Comparison of ENCODE assay signal across 13 cellular contexts in genomic region chr12:55718650-55719275, GRCh38. TPM values are rescaled to one million over a fixed set of nuclear protein-coding genes. Genes with fewer than 3 reads are reported as not detected.
DNase-seq lines count a peak whose midpoint lies in the region; ATAC-seq, FAIRE-seq and TF ChIP-seq lines count a peak whose summit lies in the region.
"Had no signal": no experiment of that assay in that cellular context is flagged by ENCODE, and none has a peak within 500 bp of the region (broad histone marks: within the 10 kb centered on the region; RNA-seq: fewer than 3 reads in every experiment).

No MANE protein-coding gene starts in this region.

- H3K27ac ChIP-seq in GM12878 (ENCODE audit: control insufficient read depth, insufficient read depth) (peak overlapping the region; percentile 95), mesenchymal stem cell (ENCODE audit: low read length, poor library complexity, severe bottlenecking) (no peak overlapping the region), subcutaneous abdominal adipose tissue (ENCODE audit: low read depth, low read length) (peak overlapping the region; percentile 96)

- no peak overlapping the region for H2BK12ac ChIP-seq in mesenchymal stem cell (ENCODE audit: low read length in 2 of 2)

- H3K4me1 ChIP-seq in GM12878 (ENCODE audit: control insufficient read depth, insufficient read depth, low read length) (peaks cover 25% of the 10 kb centered on the region), mesenchymal stem cell (ENCODE audit: control insufficient read depth, insufficient read depth, low read depth, low read length) (peaks cover 47% of the 10 kb centered on the region), subcutaneous abdominal adipose tissue (ENCODE audit: control insufficient read depth in 5 of 5, insufficient read depth in 5 of 5, low read length in 5 of 5) (peaks cover 35 to 92% (median 83%) of the 10 kb centered on the region in 5 donors)

- no peak overlapping the region for H2BK5ac ChIP-seq in mesenchymal stem cell (ENCODE audit: low read depth, low read length, poor library complexity, severe bottlenecking)

- peaks cover 13% of the 10 kb centered on the region for H3K79me2 ChIP-seq in GM12878 (ENCODE audit: control insufficient read depth, insufficient read depth, low read length)

- RAD21 ChIA-PET in GM12878 (lab: Charles Lee; ENCODE audit: unreplicated experiment) = interaction anchor here (1.4 to 11.0 kb wide), 5 partner anchors 10 to 73 kb away, joined by 3 to 113 read pairs (median 6); partner anchors contain the start of gene CD63

- no peak overlapping the region for H3K4me3 ChIP-seq in GM12878
- peak overlapping the region in 1 of 2 experiments; percentile 78 for H3K4me3 ChIP-seq in mesenchymal stem cell (ENCODE audit: insufficient read depth in 1 of 2, low read depth in 1 of 2, low read length in 2 of 2)
- peak overlapping the region in 2 of 5 donors; percentile 17 to 22 for H3K4me3 ChIP-seq in subcutaneous abdominal adipose tissue (ENCODE audit: low read depth in 1 of 5, low read length in 5 of 5)

- CTCF ChIA-PET in activated CD4-positive, alpha-beta T cell treated with anti-CD3 and anti-CD28 coated beads, Interleukin-2, amount 10 ng/mL, durations not matched to agents 7 days and 5 days (lab: Charles Lee) = interaction anchor here (1.1 to 9.0 kb wide), 3 partner anchors 11 to 19 kb away, joined by 3 to 75 read pairs (median 17); partner anchors contain the start of gene CD63
- CTCF ChIA-PET in GM12878 (lab: Yijun Ruan, JAX) = interaction anchor here (0.5 to 11.4 kb wide), 12 partner anchors 11 to 361 kb away, joined by 3 to 205 read pairs (median 4); partner anchors contain the start of genes CD63 and ERBB3

- POLR2A ChIA-PET in activated CD4-positive, alpha-beta T cell treated with anti-CD3 and anti-CD28 coated beads, Interleukin-2, amount 10 ng/mL, durations not matched to agents 7 days and 5 days (lab: Charles Lee) = no interaction called here
- POLR2A ChIA-PET in GM12878 (lab: Charles Lee) = interaction anchor here (0.5 to 2.4 kb wide), 4 partner anchors 11 to 319 kb away, joined by 3 to 10 read pairs (median 4); no protein-coding TSS in a partner anchor

- H3K4me2 ChIP-seq in GM12878 (ENCODE audit: control insufficient read depth, insufficient read depth) = peak overlapping the region; percentile 100
- H3K4me2 ChIP-seq in mesenchymal stem cell (ENCODE audit: low read length, poor library complexity, severe bottlenecking) = no peak overlapping the region

- H4K20me1 ChIP-seq in GM12878 (ENCODE audit: control insufficient read depth, insufficient read depth) = no peaks in the 10 kb centered on the region

- no peak for DNase-seq in activated CD4-positive, alpha-beta T cell treated with anti-CD3 and anti-CD28 coated beads, Interleukin-2, amount 10 ng/mL, durations not matched to agents 7 days and 5 days
- DNase-seq in activated CD4-positive, alpha-beta T cell treated with anti-CD3 and anti-CD28 coated beads, Interleukin-2, amount 50 U/mL, for 4 hours = no peak
- DNase-seq in GM12878 (ENCODE audit: low read depth, low spot score) (no peak), mesenchymal stem cell (no peak), DMS153 treated with DMSO at 0.1 percent for 48 hours (lab: John Stamatoyannopoulos, UW; ENCODE audit: unreplicated experiment) (no peak)
- DNase-seq: activated CD8-positive, alpha-beta memory T cell treated with anti-CD3 and anti-CD28 coated beads for 24 hours; central memory CD4-positive, alpha-beta T cell; hypothalamus; nucleus accumbens had no signal

- H2BK120ac ChIP-seq in mesenchymal stem cell (ENCODE audit: low read depth, low read length) = no peak overlapping the region

- H2AK5ac ChIP-seq in mesenchymal stem cell (ENCODE audit: low read length, severe bottlenecking) = peak overlapping the region; percentile 46

- H3K14ac ChIP-seq in mesenchymal stem cell (ENCODE audit: low read length in 2 of 2) = no peak overlapping the region

- no TSS peak for BruUV-seq in GM12878 (replicated peaks; lab: Mats Ljungman, UMichigan)

- peaks cover 46% of the 10 kb centered on the region for H3K4me1 Mint-ChIP-seq in activated CD4-positive, alpha-beta T cell treated with anti-CD3 and anti-CD28 coated beads, Interleukin-2, amount 10 ng/mL, durations not matched to agents 7 days and 5 days

- no peaks in the 10 kb centered on the region for H3K9me3 ChIP-seq in GM12878 (replicated peaks; ENCODE audit: control insufficient read depth, insufficient read depth, low read length)
- no peaks in the 10 kb centered on the region for H3K9me3 ChIP-seq in mesenchymal stem cell (ENCODE audit: control insufficient read depth, low read length)
- H3K9me3 ChIP-seq in subcutaneous abdominal adipose tissue (ENCODE audit: control insufficient read depth in 5 of 5, low read length in 5 of 5) = no peaks in the 10 kb centered on the region

- H3K36me3 ChIP-seq in GM12878 (ENCODE audit: control insufficient read depth in 2 of 2, insufficient read depth in 2 of 2, low read length in 1 of 2) (peaks cover under 1 to 4% of the 10 kb centered on the region in 2 experiments; a peak in 3 of 4 replicates), mesenchymal stem cell (ENCODE audit: control insufficient read depth in 1 of 2, insufficient read depth in 2 of 2, low read depth in 1 of 2, low read length in 2 of 2) (peaks cover 12 to 17% of the 10 kb centered on the region in 2 experiments), subcutaneous abdominal adipose tissue (ENCODE audit: control insufficient read depth in 5 of 5, insufficient read depth in 5 of 5, low read length in 5 of 5) (peaks cover 0 to 22% (median 2%) of the 10 kb centered on the region in 5 donors)

- peak overlapping the region; percentile 41 for H2BK15ac ChIP-seq in mesenchymal stem cell (ENCODE audit: low read depth, poor library complexity, severe bottlenecking)

- no peak overlapping the region for H3K4me3 Mint-ChIP-seq in activated CD4-positive, alpha-beta T cell treated with anti-CD3 and anti-CD28 coated beads, Interleukin-2, amount 10 ng/mL, durations not matched to agents 7 days and 5 days

- H3K36me3 Mint-ChIP-seq in activated CD4-positive, alpha-beta T cell treated with anti-CD3 and anti-CD28 coated beads, Interleukin-2, amount 10 ng/mL, durations not matched to agents 7 days and 5 days (ENCODE audit: low read depth) = peaks cover 28% of the 10 kb centered on the region

- no peak overlapping the region for H3K4ac ChIP-seq in mesenchymal stem cell (ENCODE audit: low read depth in 1 of 2, low read length in 2 of 2)

- peaks cover 8% of the 10 kb centered on the region for H3K79me1 ChIP-seq in mesenchymal stem cell (replicated peaks; ENCODE audit: low read length, poor library complexity, severe bottlenecking)

- H3K27ac Mint-ChIP-seq in activated CD4-positive, alpha-beta T cell treated with anti-CD3 and anti-CD28 coated beads, Interleukin-2, amount 10 ng/mL, durations not matched to agents 7 days and 5 days = peak overlapping the region; percentile 54

- no peak for ATAC-seq in GM12878
- ATAC-seq in HG03025 (IDR thresholded peaks at IDR 0.05; ENCODE audit: low FRiP score, unreplicated experiment) = no peak
- no peak for ATAC-seq in GM19324 (IDR thresholded peaks at IDR 0.05; ENCODE audit: low FRiP score, unreplicated experiment)

- SMC1A ChIA-PET in GM12878 (lab: Charles Lee; ENCODE audit: uncharacterized antibody, unreplicated experiment) = interaction anchor here (1.2 to 4.0 kb wide), 6 partner anchors 11 to 73 kb away, joined by 3 to 29 read pairs (median 8); no protein-coding TSS in a partner anchor

- intact Hi-C loops in GM12878 (cut with micrococcal nuclease; ENCODE audit: unreplicated experiment) = no loop called here

- H3K9ac ChIP-seq in GM12878 (ENCODE audit: control insufficient read depth, insufficient read depth, low read length) (no peak overlapping the region), mesenchymal stem cell (ENCODE audit: low read length) (peak overlapping the region; percentile 92), subcutaneous abdominal adipose tissue (ENCODE audit: low read length in 5 of 5) (peak overlapping the region in 4 of 5 donors; percentile 21 to 73 (median 54))

- no peak for TF ChIP-seq CTCF in GM12878 (IDR thresholded peaks at IDR 0.05 in 2 of 3, conservative IDR thresholded peaks at IDR 0.05 in 1 of 3; ENCODE audit: control insufficient read depth in 2 of 3, extremely low read depth in 1 of 3, insufficient read depth in 1 of 3, low read depth in 3 of 3, low read length in 3 of 3)

- H3K18ac ChIP-seq in mesenchymal stem cell (ENCODE audit: low read depth in 1 of 2, low read length in 2 of 2) = no peak overlapping the region

- H3K27me3 Mint-ChIP-seq in activated CD4-positive, alpha-beta T cell treated with anti-CD3 and anti-CD28 coated beads, Interleukin-2, amount 10 ng/mL, durations not matched to agents 7 days and 5 days = peaks cover 3% of the 10 kb centered on the region

- FAIRE-seq in GM12878 (lab: Jason Lieb, UNC) = no peak
- FAIRE-seq: A204.1 had no signal

- H3K23ac ChIP-seq in mesenchymal stem cell (ENCODE audit: low read length in 2 of 2) = no peak overlapping the region

- no peak for TF ChIP-seq POLR2A in GM12878 (IDR thresholded peaks at IDR 0.05; ENCODE audit: low read depth, low read length)

- TF ChIP-seq RAD21 in GM12878 (IDR thresholded peaks at IDR 0.05; ENCODE audit: insufficient read depth, low read depth, low read length) = no peak

- H3K27me3 ChIP-seq in GM12878 (replicated peaks in 1 of 2; ENCODE audit: control insufficient read depth in 2 of 2, insufficient read depth in 2 of 2, low read length in 1 of 2) (no peaks in the 10 kb centered on the region), mesenchymal stem cell (ENCODE audit: control insufficient read depth in 1 of 2, insufficient read depth in 1 of 2, low read length in 2 of 2) (no peaks in the 10 kb centered on the region), subcutaneous abdominal adipose tissue (ENCODE audit: control insufficient read depth in 5 of 5, insufficient read depth in 4 of 5, low read length in 5 of 5) (no peaks in the 10 kb centered on the region)

- no peak overlapping the region for H4K8ac ChIP-seq in mesenchymal stem cell (ENCODE audit: low read length)

- H3K9me3 Mint-ChIP-seq in activated CD4-positive, alpha-beta T cell treated with anti-CD3 and anti-CD28 coated beads, Interleukin-2, amount 10 ng/mL, durations not matched to agents 7 days and 5 days = no peaks in the 10 kb centered on the region

- H4K91ac ChIP-seq in mesenchymal stem cell (ENCODE audit: low read length) = no peak overlapping the region

- 85% methylated on average over 4 of the region's 4 CpGs for WGBS in GM12878 (ENCODE audit: insufficient coverage, insufficient replicate concordance, low lambda C conversion rate, missing lambda C conversion rate)
- WGBS in mesenchymal stem cell = 97% methylated on average over 2 of the region's 4 CpGs

- no peak overlapping the region for H2AFZ ChIP-seq in GM12878 (ENCODE audit: control insufficient read depth, low read depth, low read length)
- H2AFZ ChIP-seq in mesenchymal stem cell (ENCODE audit: low read depth, low read length) = no peak overlapping the region

- in situ Hi-C loops in GM12878 (cut with MboI) = no loop called here

- TF ChIP-seq EP300 in GM12878 (IDR thresholded peaks at IDR 0.05; ENCODE audit: borderline replicate concordance in 1 of 2, control insufficient read depth in 1 of 2, low read depth in 2 of 2, low read length in 2 of 2) = no peak

RNA-seq across cellular contexts. Expression of gene RDH5, which starts 1.4 kb away (rescaled TPM):
- total RNA-seq in activated CD4-positive, alpha-beta T cell treated with anti-CD3 and anti-CD28 coated beads, Interleukin-2, amount 10 ng/mL, durations not matched to agents 7 days and 5 days = 10 to 100 TPM; 23.3 to 25.8 TPM
- 24.9 and 25.4 TPM in 2 replicates for total RNA-seq in GM12878 (2013; cell fraction: nucleolus; rRNA removed)
- total RNA-seq in GM12878 (2014; rRNA removed) (6.4 and 8.2 TPM in 2 replicates), GM12878 (2014; rRNA removed; fragmentation: Illumina TruSeq; extraction: Trizol) (5.7 and 6.7 TPM in 2 replicates), GM12878 (2021) (5.8 and 8.4 TPM in 2 replicates)
- 2.2 TPM for polyA plus RNA-seq in GM12878 (2011; ENCODE audit: low read depth)
- polyA plus RNA-seq in GM12878 (2011; rRNA removed) (7.0 and 7.8 TPM in 2 replicates), GM12878 (2014; fragmentation: Illumina TruSeq; extraction: Trizol) (5.5 and 7.6 TPM in 2 replicates), GM12878 (2014; fragmentation: Nextera tagmentation; extraction: Ambion mirVana) (1 to 10 TPM; 2.6 to 3.1 TPM), GM12878 (2014; rRNA removed) (11.6 and 11.9 TPM in 2 replicates), GM12878 (2016; fragmentation: Nextera tagmentation; extraction: Ambion mirVana) (1 to 10 TPM; 5.8 to 7.1 TPM)
- 7.5 and 10.6 TPM in 2 replicates for polyA plus RNA-seq in GM12878 (2011; cell fraction: cytosol; rRNA removed)
- 22.2 and 32.5 TPM in 2 replicates for polyA plus RNA-seq in GM12878 (2011; cell fraction: nucleus; rRNA removed)
- 4.6 and 5.0 TPM in 2 replicates for polyA plus RNA-seq in GM12878 (2012)
- polyA minus RNA-seq in GM12878 (2011; rRNA and poly(A)+ RNA removed) = 6.7 and 7.7 TPM in 2 replicates
- polyA minus RNA-seq in GM12878 (2011; cell fraction: cytosol; rRNA and poly(A)+ RNA removed) = 2.1 TPM in 1 of 2 replicates, not detected in the other
- polyA minus RNA-seq in GM12878 (2011; cell fraction: nucleus; rRNA and poly(A)+ RNA removed) = 6.3 and 15.9 TPM in 2 replicates
- 1.1 TPM for polyA plus RNA-seq in mesenchymal stem cell (2013, experiment 1 of 2)
- polyA plus RNA-seq in mesenchymal stem cell (2013, experiment 2 of 2) = 1.1 TPM

RNA-seq across cellular contexts. Expression of gene BLOC1S1, which starts 2.9 kb away (rescaled TPM):
- 100 to 1,000 TPM; 164 to 181 TPM for total RNA-seq in activated CD4-positive, alpha-beta T cell treated with anti-CD3 and anti-CD28 coated beads, Interleukin-2, amount 10 ng/mL, durations not matched to agents 7 days and 5 days
- total RNA-seq in GM12878 (2013; cell fraction: nucleolus; rRNA removed) = 25.1 and 33.4 TPM in 2 replicates
- total RNA-seq in GM12878 (2014; rRNA removed) (134 and 144 TPM in 2 replicates), GM12878 (2014; rRNA removed; fragmentation: Illumina TruSeq; extraction: Trizol) (126 and 128 TPM in 2 replicates), GM12878 (2021) (131 and 141 TPM in 2 replicates)
- 91.5 TPM for polyA plus RNA-seq in GM12878 (2011; ENCODE audit: low read depth)
- polyA plus RNA-seq in GM12878 (2011; rRNA removed) (102 and 156 TPM in 2 replicates), GM12878 (2014; fragmentation: Illumina TruSeq; extraction: Trizol) (86.6 and 141 TPM in 2 replicates), GM12878 (2014; fragmentation: Nextera tagmentation; extraction: Ambion mirVana) (100 to 1,000 TPM; 264 to 285 TPM), GM12878 (2014; rRNA removed) (176 and 185 TPM in 2 replicates), GM12878 (2016; fragmentation: Nextera tagmentation; extraction: Ambion mirVana) (100 to 1,000 TPM; 218 to 228 TPM)
- 248 and 288 TPM in 2 replicates for polyA plus RNA-seq in GM12878 (2011; cell fraction: cytosol; rRNA removed)
- polyA plus RNA-seq in GM12878 (2011; cell fraction: nucleus; rRNA removed) = 100 and 116 TPM in 2 replicates
- polyA plus RNA-seq in GM12878 (2012) = 142 and 151 TPM in 2 replicates
- polyA minus RNA-seq in GM12878 (2011; rRNA and poly(A)+ RNA removed) = 65.8 and 84.2 TPM in 2 replicates
- 16.3 and 21.6 TPM in 2 replicates for polyA minus RNA-seq in GM12878 (2011; cell fraction: cytosol; rRNA and poly(A)+ RNA removed)
- 15.2 and 19.2 TPM in 2 replicates for polyA minus RNA-seq in GM12878 (2011; cell fraction: nucleus; rRNA and poly(A)+ RNA removed)
- polyA plus RNA-seq in mesenchymal stem cell (2013, experiment 1 of 2) = 95.3 TPM
- polyA plus RNA-seq in mesenchymal stem cell (2013, experiment 2 of 2) = 97.2 TPM

RNA-seq across cellular contexts. Expression of gene CD63, which starts 10.0 kb away (rescaled TPM):
- 100 to 1,000 TPM; 108 to 116 TPM for total RNA-seq in activated CD4-positive, alpha-beta T cell treated with anti-CD3 and anti-CD28 coated beads, Interleukin-2, amount 10 ng/mL, durations not matched to agents 7 days and 5 days
- 44.4 and 46.9 TPM in 2 replicates for total RNA-seq in GM12878 (2013; cell fraction: nucleolus; rRNA removed)
- total RNA-seq in GM12878 (2014; rRNA removed) = 147 and 163 TPM in 2 replicates
- 165 and 171 TPM in 2 replicates for total RNA-seq in GM12878 (2014; rRNA removed; fragmentation: Illumina TruSeq; extraction: Trizol)
- total RNA-seq in GM12878 (2021) = 171 and 173 TPM in 2 replicates
- polyA plus RNA-seq in GM12878 (2011; ENCODE audit: low read depth) = 176 TPM
- 157 and 182 TPM in 2 replicates for polyA plus RNA-seq in GM12878 (2011; rRNA removed)
- 168 and 246 TPM in 2 replicates for polyA plus RNA-seq in GM12878 (2011; cell fraction: cytosol; rRNA removed)
- polyA plus RNA-seq in GM12878 (2011; cell fraction: nucleus; rRNA removed) = 88.0 and 94.4 TPM in 2 replicates
- polyA plus RNA-seq in GM12878 (2012) = 150 and 169 TPM in 2 replicates
- 142 and 156 TPM in 2 replicates for polyA plus RNA-seq in GM12878 (2014; fragmentation: Illumina TruSeq; extraction: Trizol)
- 100 to 1,000 TPM; 194 to 220 TPM for polyA plus RNA-seq in GM12878 (2014; fragmentation: Nextera tagmentation; extraction: Ambion mirVana)
- 166 and 193 TPM in 2 replicates for polyA plus RNA-seq in GM12878 (2014; rRNA removed)
- 100 to 1,000 TPM; 200 to 209 TPM for polyA plus RNA-seq in GM12878 (2016; fragmentation: Nextera tagmentation; extraction: Ambion mirVana)
- 98.9 and 117 TPM in 2 replicates for polyA minus RNA-seq in GM12878 (2011; rRNA and poly(A)+ RNA removed)
- polyA minus RNA-seq in GM12878 (2011; cell fraction: cytosol; rRNA and poly(A)+ RNA removed) = 27.9 and 34.6 TPM in 2 replicates
- polyA minus RNA-seq in GM12878 (2011; cell fraction: nucleus; rRNA and poly(A)+ RNA removed) = 12.7 and 25.9 TPM in 2 replicates
- polyA plus RNA-seq in mesenchymal stem cell (2013, experiment 1 of 2) = 3,698 TPM
- polyA plus RNA-seq in mesenchymal stem cell (2013, experiment 2 of 2) = 3,754 TPM

RNA-seq across cellular contexts. Expression of gene ITGA7, which starts 11.1 kb away (rescaled TPM):
- total RNA-seq in activated CD4-positive, alpha-beta T cell treated with anti-CD3 and anti-CD28 coated beads, Interleukin-2, amount 10 ng/mL, durations not matched to agents 7 days and 5 days = 1 to 10 TPM; 3.1 TPM
- 18.5 and 21.9 TPM in 2 replicates for total RNA-seq in GM12878 (2013; cell fraction: nucleolus; rRNA removed)
- total RNA-seq in GM12878 (2014; rRNA removed) = 2.5 and 2.6 TPM in 2 replicates
- 0.69 and 1.0 TPM in 2 replicates for total RNA-seq in GM12878 (2014; rRNA removed; fragmentation: Illumina TruSeq; extraction: Trizol)
- total RNA-seq in GM12878 (2021) = 2.8 and 3.8 TPM in 2 replicates
- polyA plus RNA-seq in GM12878 (2011; ENCODE audit: low read depth) = 1.5 TPM
- 3.4 and 5.1 TPM in 2 replicates for polyA plus RNA-seq in GM12878 (2011; rRNA removed)
- polyA plus RNA-seq in GM12878 (2011; cell fraction: cytosol; rRNA removed) = 2.2 and 3.6 TPM in 2 replicates
- 83.9 and 96.1 TPM in 2 replicates for polyA plus RNA-seq in GM12878 (2011; cell fraction: nucleus; rRNA removed)
- 4.8 and 5.6 TPM in 2 replicates for polyA plus RNA-seq in GM12878 (2012)
- 1.4 TPM in 1 of 2 replicates, not detected in the other for polyA plus RNA-seq in GM12878 (2014; fragmentation: Illumina TruSeq; extraction: Trizol)
- under 1 TPM; 0.18 to 0.39 TPM for polyA plus RNA-seq in GM12878 (2014; fragmentation: Nextera tagmentation; extraction: Ambion mirVana)
- 2.6 and 4.4 TPM in 2 replicates for polyA plus RNA-seq in GM12878 (2014; rRNA removed)
- polyA plus RNA-seq in GM12878 (2016; fragmentation: Nextera tagmentation; extraction: Ambion mirVana) = 1 to 10 TPM; 1.4 to 1.6 TPM
- 2.9 and 4.3 TPM in 2 replicates for polyA minus RNA-seq in GM12878 (2011; rRNA and poly(A)+ RNA removed)
- polyA minus RNA-seq in GM12878 (2011; cell fraction: cytosol; rRNA and poly(A)+ RNA removed) = 0.80 and 1.4 TPM in 2 replicates
- 9.2 and 9.6 TPM in 2 replicates for polyA minus RNA-seq in GM12878 (2011; cell fraction: nucleus; rRNA and poly(A)+ RNA removed)
- 0.30 TPM for polyA plus RNA-seq in mesenchymal stem cell (2013, experiment 1 of 2)
- polyA plus RNA-seq in mesenchymal stem cell (2013, experiment 2 of 2) = 0.23 TPM

RNA-seq across cellular contexts. Expression of gene GDF11, which starts 24.2 kb away (rescaled TPM):
- total RNA-seq in activated CD4-positive, alpha-beta T cell treated with anti-CD3 and anti-CD28 coated beads, Interleukin-2, amount 10 ng/mL, durations not matched to agents 7 days and 5 days = 10 to 100 TPM in 1 of 2 experiments, 1 to 10 TPM in 1; 9.7 to 10.4 TPM
- total RNA-seq in GM12878 (2013; cell fraction: nucleolus; rRNA removed) = 7.2 and 7.6 TPM in 2 replicates
- 3.1 and 5.2 TPM in 2 replicates for total RNA-seq in GM12878 (2014; rRNA removed)
- total RNA-seq in GM12878 (2014; rRNA removed; fragmentation: Illumina TruSeq; extraction: Trizol) = 3.4 and 3.9 TPM in 2 replicates
- 15.2 and 15.4 TPM in 2 replicates for total RNA-seq in GM12878 (2021)
- 3.0 TPM for polyA plus RNA-seq in GM12878 (2011; ENCODE audit: low read depth)
- polyA plus RNA-seq in GM12878 (2011; rRNA removed) = 3.7 and 5.8 TPM in 2 replicates
- 6.5 and 8.8 TPM in 2 replicates for polyA plus RNA-seq in GM12878 (2011; cell fraction: cytosol; rRNA removed)
- 8.5 and 9.2 TPM in 2 replicates for polyA plus RNA-seq in GM12878 (2011; cell fraction: nucleus; rRNA removed)
- 7.4 TPM in 2 replicates for polyA plus RNA-seq in GM12878 (2012)
- polyA plus RNA-seq in GM12878 (2014; fragmentation: Illumina TruSeq; extraction: Trizol) = 5.7 and 6.7 TPM in 2 replicates
- polyA plus RNA-seq in GM12878 (2014; fragmentation: Nextera tagmentation; extraction: Ambion mirVana) = 1 to 10 TPM; 1.5 to 1.6 TPM
- 9.9 and 13.0 TPM in 2 replicates for polyA plus RNA-seq in GM12878 (2014; rRNA removed)
- polyA plus RNA-seq in GM12878 (2016; fragmentation: Nextera tagmentation; extraction: Ambion mirVana) = under 1 TPM; 0.83 to 0.87 TPM
- 4.9 and 8.8 TPM in 2 replicates for polyA minus RNA-seq in GM12878 (2011; rRNA and poly(A)+ RNA removed)
- 3.1 and 5.5 TPM in 2 replicates for polyA minus RNA-seq in GM12878 (2011; cell fraction: cytosol; rRNA and poly(A)+ RNA removed)
- polyA minus RNA-seq in GM12878 (2011; cell fraction: nucleus; rRNA and poly(A)+ RNA removed) = 2.9 and 4.8 TPM in 2 replicates
- polyA plus RNA-seq in mesenchymal stem cell (2013, experiment 1 of 2) = 23.3 TPM
- 21.7 TPM for polyA plus RNA-seq in mesenchymal stem cell (2013, experiment 2 of 2)
